In genomic region chr2:140286377-140286776, GRCh38 we compare ENCODE assay signal across 21 cellular contexts.
"Had no signal": no experiment of that assay in that cellular context is flagged by ENCODE, and none has a peak within 500 bp of the region (broad histone marks: within the 10 kb centered on the region; RNA-seq: fewer than 3 reads in every experiment).

No MANE protein-coding gene starts in this region.

- H3K27ac ChIP-seq: KMS-11, SJSA1, SK-N-MC had no signal

- H3K4me2 ChIP-seq: KMS-11 had no signal

- H3K36me3 ChIP-seq: SJSA1 had no signal

- H3K4me3 ChIP-seq: SJSA1, SK-N-MC had no signal

- DNase-seq: IMR-90, Kasumi-1, MM.1S, NCI-H1092 treated with DMSO at 0.1 percent for 48 hours, NCI-H1436 treated with DMSO at 0.1 percent for 48 hours, NCI-H1694, NCI-H187 treated with DMSO at 0.1 percent for 48 hours, NCI-H2029 treated with DMSO at 0.1 percent for 48 hours, NCI-H2171 treated with DMSO at 0.1 percent for 48 hours, NCI-H345, NCI-H510A, NCI-H524 treated with DMSO at 0.1 percent for 48 hours, NCI-H69, NCI-H774, Right ventricle myocardium superior, RPMI8226, SIG-M5 had no signal

- ATAC-seq: HepG2 had no signal

- H3K4me1 ChIP-seq: SJSA1 had no signal

- H3K9ac ChIP-seq: KMS-11 had no signal

- H3K27me3 ChIP-seq: SJSA1 had no signal

- H3K9me3 ChIP-seq: SJSA1 had no signal
